ENCODE assay signal across 8 cellular contexts in the genomic region with DNA sequence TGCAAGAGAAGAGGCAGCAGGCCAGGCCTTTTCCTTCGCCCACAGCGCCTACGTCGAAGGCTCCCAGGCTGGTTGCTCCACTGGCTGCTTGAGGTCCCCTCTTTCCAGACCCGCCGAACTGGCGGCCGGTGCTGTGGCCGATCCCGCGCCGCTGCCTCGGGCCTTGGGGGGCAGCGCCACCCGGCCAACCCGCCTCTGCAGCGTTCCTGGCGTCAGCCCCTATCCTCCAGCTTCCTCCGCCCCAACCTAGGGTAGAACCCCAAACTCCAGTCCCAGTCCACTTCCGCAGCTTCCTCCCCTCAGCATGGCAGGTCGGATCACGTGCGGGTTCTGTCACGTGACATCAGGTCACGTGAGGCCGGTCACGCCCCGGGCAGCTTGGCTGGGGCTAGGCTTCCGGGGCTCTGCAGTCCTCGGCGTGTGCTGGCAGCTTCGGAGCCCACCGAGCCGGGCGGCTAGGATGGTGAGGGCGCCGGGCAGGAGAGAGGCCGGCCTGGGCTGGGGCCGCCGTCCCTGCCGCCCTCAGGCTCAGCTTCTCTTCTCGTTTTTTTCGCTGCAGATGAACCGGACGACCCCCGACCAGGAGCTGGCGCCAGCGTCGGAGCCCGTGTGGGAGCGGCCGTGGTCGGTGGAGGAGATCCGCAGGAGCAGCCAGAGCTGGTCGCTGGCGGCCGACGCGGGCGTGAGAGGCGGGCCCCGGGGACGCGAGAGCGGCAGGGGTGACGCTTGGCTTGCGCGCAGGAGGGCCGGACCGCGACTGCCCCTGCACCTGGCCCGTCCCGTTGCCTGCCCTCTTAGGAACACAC. TPM values are rescaled to one million over a fixed set of nuclear protein-coding genes. Genes with fewer than 3 reads are reported as not detected.
DNase-seq lines count a peak whose midpoint lies in the region; FAIRE-seq and TF ChIP-seq lines count a peak whose summit lies in the region.
"Not testable (repeated sequence)": the region's sequence is repeated elsewhere in the genome, so short reads cannot be mapped to it uniquely, and the experiment has no call there.

A gene with protein sequence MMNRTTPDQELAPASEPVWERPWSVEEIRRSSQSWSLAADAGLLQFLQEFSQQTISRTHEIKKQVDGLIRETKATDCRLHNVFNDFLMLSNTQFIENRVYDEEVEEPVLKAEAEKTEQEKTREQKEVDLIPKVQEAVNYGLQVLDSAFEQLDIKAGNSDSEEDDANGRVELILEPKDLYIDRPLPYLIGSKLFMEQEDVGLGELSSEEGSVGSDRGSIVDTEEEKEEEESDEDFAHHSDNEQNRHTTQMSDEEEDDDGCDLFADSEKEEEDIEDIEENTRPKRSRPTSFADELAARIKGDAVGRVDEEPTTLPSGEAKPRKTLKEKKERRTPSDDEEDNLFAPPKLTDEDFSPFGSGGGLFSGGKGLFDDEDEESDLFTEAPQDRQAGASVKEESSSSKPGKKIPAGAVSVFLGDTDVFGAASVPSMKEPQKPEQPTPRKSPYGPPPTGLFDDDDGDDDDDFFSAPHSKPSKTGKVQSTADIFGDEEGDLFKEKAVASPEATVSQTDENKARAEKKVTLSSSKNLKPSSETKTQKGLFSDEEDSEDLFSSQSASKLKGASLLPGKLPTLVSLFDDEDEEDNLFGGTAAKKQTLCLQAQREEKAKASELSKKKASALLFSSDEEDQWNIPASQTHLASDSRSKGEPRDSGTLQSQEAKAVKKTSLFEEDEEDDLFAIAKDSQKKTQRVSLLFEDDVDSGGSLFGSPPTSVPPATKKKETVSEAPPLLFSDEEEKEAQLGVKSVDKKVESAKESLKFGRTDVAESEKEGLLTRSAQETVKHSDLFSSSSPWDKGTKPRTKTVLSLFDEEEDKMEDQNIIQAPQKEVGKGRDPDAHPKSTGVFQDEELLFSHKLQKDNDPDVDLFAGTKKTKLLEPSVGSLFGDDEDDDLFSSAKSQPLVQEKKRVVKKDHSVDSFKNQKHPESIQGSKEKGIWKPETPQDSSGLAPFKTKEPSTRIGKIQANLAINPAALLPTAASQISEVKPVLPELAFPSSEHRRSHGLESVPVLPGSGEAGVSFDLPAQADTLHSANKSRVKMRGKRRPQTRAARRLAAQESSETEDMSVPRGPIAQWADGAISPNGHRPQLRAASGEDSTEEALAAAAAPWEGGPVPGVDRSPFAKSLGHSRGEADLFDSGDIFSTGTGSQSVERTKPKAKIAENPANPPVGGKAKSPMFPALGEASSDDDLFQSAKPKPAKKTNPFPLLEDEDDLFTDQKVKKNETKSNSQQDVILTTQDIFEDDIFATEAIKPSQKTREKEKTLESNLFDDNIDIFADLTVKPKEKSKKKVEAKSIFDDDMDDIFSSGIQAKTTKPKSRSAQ (N-terminal part only) (plus strand): TSS at position 409 of the 806 bp plus-strand sequence. CDS start 52 bp downstream, at position 461.

- peak; percentile 56 for TF ChIP-seq POLR2A in H54 (IDR thresholded peaks at IDR 0.05; ENCODE audit: low read depth, low read length)

- peaks cover 24% of the 10 kb centered on the region for H3K27me3 Mint-ChIP-seq in nephron progenitor cell (ENCODE audit: low read depth, poor library complexity)
- not testable (repeated sequence) for H3K27me3 Mint-ChIP-seq in stimulated activated naive CD8-positive, alpha-beta T cell treated with anti-CD3 and anti-CD28 coated beads, Interleukin-15, Interleukin-2, amounts not matched to agents 100 ng/mL and 50 ng/mL, for 24 hours

- not testable (repeated sequence) for H3K36me3 ChIP-seq in ES-I3 (ENCODE audit: insufficient read depth, low read length)

- peak within 1 kb of the TSS; percentile 81 for H3K27ac Mint-ChIP-seq in nephron progenitor cell
- peak within 1 kb of the TSS; percentile 72 for H3K27ac Mint-ChIP-seq in stimulated activated naive CD8-positive, alpha-beta T cell treated with anti-CD3 and anti-CD28 coated beads, Interleukin-15, Interleukin-2, amounts not matched to agents 100 ng/mL and 50 ng/mL, for 24 hours

- H3K36me3 Mint-ChIP-seq in nephron progenitor cell (ENCODE audit: low read depth); stimulated activated naive CD8-positive, alpha-beta T cell treated with anti-CD3 and anti-CD28 coated beads, Interleukin-15, Interleukin-2, amounts not matched to agents 100 ng/mL and 50 ng/mL, for 24 hours (ENCODE audit: low read depth): not testable (repeated sequence)

- DNase-seq in H54 (ENCODE audit: insufficient read length, low spot score) (peak; percentile 42), LoVo (ENCODE audit: low spot score) (peak; percentile 56), SHP77 treated with DMSO at 0.1 percent for 48 hours (lab: John Stamatoyannopoulos, UW) (peak; percentile 16), fibroblast of villous mesenchyme (ENCODE audit: low read depth) (peak; percentile 49), nephron progenitor cell (peak; percentile 91)
- peak; percentile 97 for DNase-seq in activated effector memory CD4-positive, alpha-beta T cell treated with anti-CD3 and anti-CD28 coated beads, Interleukin-2, amount 50 U/mL, for 16 hours

- not testable (repeated sequence) for H3K9me3 ChIP-seq in ES-I3 (ENCODE audit: control insufficient read depth, insufficient read depth, low read length)

- not testable (repeated sequence) for H3K4me1 ChIP-seq in ES-I3 (ENCODE audit: insufficient read depth, low read length)

- not testable (repeated sequence) for TF ChIP-seq CTCF in fibroblast of villous mesenchyme (IDR thresholded peaks at IDR 0.05; ENCODE audit: insufficient read depth, low read depth, low read length); nephron progenitor cell (IDR thresholded peaks at IDR 0.05)

- H3K4me3 Mint-ChIP-seq in nephron progenitor cell, result peak within 1 kb of the TSS; percentile 83
- H3K4me3 Mint-ChIP-seq in stimulated activated naive CD8-positive, alpha-beta T cell treated with anti-CD3 and anti-CD28 coated beads, Interleukin-15, Interleukin-2, amounts not matched to agents 100 ng/mL and 50 ng/mL, for 24 hours, result peak within 1 kb of the TSS; percentile 65

- H3K9me3 Mint-ChIP-seq in nephron progenitor cell; stimulated activated naive CD8-positive, alpha-beta T cell treated with anti-CD3 and anti-CD28 coated beads, Interleukin-15, Interleukin-2, amounts not matched to agents 100 ng/mL and 50 ng/mL, for 24 hours: not testable (repeated sequence)

- peak within 1 kb of the TSS; percentile 62; the same call in 1 of the 2 replicates for H3K9ac ChIP-seq in ES-I3 (ENCODE audit: low read depth, low read length)

- FAIRE-seq in H54 (lab: Jason Lieb, UNC), result peak; percentile 74

- H3K4me1 Mint-ChIP-seq in nephron progenitor cell; stimulated activated naive CD8-positive, alpha-beta T cell treated with anti-CD3 and anti-CD28 coated beads, Interleukin-15, Interleukin-2, amounts not matched to agents 100 ng/mL and 50 ng/mL, for 24 hours (ENCODE audit: low read depth): not testable (repeated sequence)

- peak within 1 kb of the TSS; percentile 78 for H3K4me3 ChIP-seq in fibroblast of villous mesenchyme (ENCODE audit: low read depth, low read length)

RNA-seq across cellular contexts. Expression of the gene that starts here (rescaled TPM):
- total RNA-seq in fibroblast of villous mesenchyme, result 57.3 and 62.6 TPM in 2 replicates

Comparison
In these comparisons a context has a peak if more than half of its experiments do, and no peak if none do; other contexts are left out.
1. Peak in every context shown above with its lines: DNase-seq and H3K4me3 ChIP-seq.
2. DNase-seq: peak in every context shown above with its lines; median percentile 97 in activated effector memory CD4-positive, alpha-beta T cell treated with anti-CD3 and anti-CD28 coated beads, Interleukin-2, amount 50 U/mL, for 16 hours; 91 in nephron progenitor cell; 56 in LoVo; 49 in fibroblast of villous mesenchyme; 42 in H54; 16 in SHP77 treated with DMSO at 0.1 percent for 48 hours.